In genomic region chr11:26777276-26777939, GRCh38 we compare ENCODE assay signal across 23 cellular contexts. TPM values are rescaled to one million over a fixed set of nuclear protein-coding genes. Genes with fewer than 3 reads are reported as not detected.
DNase-seq lines count a peak whose midpoint lies in the region; ATAC-seq, FAIRE-seq and TF ChIP-seq lines count a peak whose summit lies in the region.
"Had no signal": no experiment of that assay in that cellular context is flagged by ENCODE, and none has a peak within 500 bp of the region (broad histone marks: within the 10 kb centered on the region; RNA-seq: fewer than 3 reads in every experiment).

No MANE protein-coding gene starts in this region.

- in situ Hi-C loops in GM23248 (cut with MboI): no loop called here

- 83 to 85% methylated on average over 7 of the region's 7 CpGs for WGBS in GM23248 (ENCODE audit: low coverage in 1 of 2, low lambda C conversion rate in 2 of 2, missing lambda C conversion rate in 2 of 2), 2 experiments
- WGBS in SK-N-SH (ENCODE audit: low lambda C conversion rate): 85% methylated on average over 7 of the region's 7 CpGs

- H3K9me2 ChIP-seq in GM23248 (ENCODE audit: insufficient read depth) (no peaks in the 10 kb centered on the region), SK-N-SH (no peaks in the 10 kb centered on the region)

- TF ChIP-seq CTCF in SK-N-SH (IDR thresholded peaks at IDR 0.05) (no peak), fibroblast of lung (conservative IDR thresholded peaks at IDR 0.05 in 1 of 2, IDR thresholded peaks at IDR 0.05 in 1 of 2; ENCODE audit: low read depth in 1 of 2, low read length in 2 of 2) (no peak), mucosa of descending colon (IDR thresholded peaks at IDR 0.05) (no peak)

- H3K79me2 ChIP-seq in GM23248 (ENCODE audit: insufficient read depth): no peaks in the 10 kb centered on the region
- no peaks in the 10 kb centered on the region for H3K79me2 ChIP-seq in SK-N-SH (ENCODE audit: insufficient read depth)
- no peaks in the 10 kb centered on the region for H3K79me2 ChIP-seq in fibroblast of lung (ENCODE audit: control insufficient read depth, insufficient read depth, low read length)

- H3K27ac ChIP-seq in GM23248 (peak overlapping the region; percentile 59), SK-N-SH (ENCODE audit: low read depth in 2 of 2, low read length in 1 of 2) (peak overlapping the region in 1 of 2 experiments; percentile 69; a peak in 2 of 4 replicates), fibroblast of lung (ENCODE audit: insufficient read depth, low read length) (no peak overlapping the region)
- H3K27ac ChIP-seq: stomach had no signal

- H3F3A ChIP-seq in GM23248 (ENCODE audit: insufficient read depth) (peaks cover 23% of the 10 kb centered on the region), SK-N-SH (replicated peaks; ENCODE audit: insufficient read depth) (peaks cover 27% of the 10 kb centered on the region)

- H4K20me1 ChIP-seq in GM23248 (ENCODE audit: insufficient read depth) (no peaks in the 10 kb centered on the region), SK-N-SH (ENCODE audit: insufficient read depth) (no peaks in the 10 kb centered on the region), fibroblast of lung (ENCODE audit: control insufficient read depth, extremely low read depth, insufficient read depth, low read length) (no peaks in the 10 kb centered on the region)

- no peak for TF ChIP-seq POLR2A in H54 (IDR thresholded peaks at IDR 0.05; ENCODE audit: low read depth, low read length)

- POLR2A ChIA-PET in SK-N-SH (lab: Yijun Ruan, JAX): no interaction called here

- CTCF ChIA-PET in SK-N-SH (lab: Yijun Ruan, JAX): interaction anchor here (0.6 to 0.9 kb wide), 2 partner anchors 382 to 552 kb away, joined by 3 to 4 read pairs; no protein-coding TSS in a partner anchor

- H3K9me3 ChIP-seq in GM23248 (ENCODE audit: low read depth): no peaks in the 10 kb centered on the region
- H3K9me3 ChIP-seq in SK-N-SH: no peaks in the 10 kb centered on the region
- no peaks in the 10 kb centered on the region for H3K9me3 ChIP-seq in fibroblast of lung (ENCODE audit: control insufficient read depth, insufficient read depth, low read depth, low read length)
- H3K9me3 ChIP-seq in mucosa of descending colon: no peaks in the 10 kb centered on the region
- H3K9me3 ChIP-seq: stomach had no signal

- H3K36me3 ChIP-seq in GM23248 (ENCODE audit: low read depth): no peaks in the 10 kb centered on the region
- no peaks in the 10 kb centered on the region for H3K36me3 ChIP-seq in SK-N-SH (replicated peaks in 1 of 2; ENCODE audit: control insufficient read depth in 1 of 2, insufficient read depth in 2 of 2, low read length in 1 of 2)
- H3K36me3 ChIP-seq in fibroblast of lung (ENCODE audit: control insufficient read depth, insufficient read depth, low read length): no peaks in the 10 kb centered on the region
- no peaks in the 10 kb centered on the region for H3K36me3 ChIP-seq in mucosa of descending colon (ENCODE audit: low read depth)
- H3K36me3 ChIP-seq: stomach had no signal

- TF ChIP-seq RAD21 in SK-N-SH (IDR thresholded peaks at IDR 0.05; ENCODE audit: low read length): no peak

- no peak for DNase-seq in GM23248
- DNase-seq in SK-N-SH: no peak
- DNase-seq in fibroblast of lung (ENCODE audit: low read depth in 2 of 2): peak in 1 of 2 donors; percentile 66
- peak; percentile 20 for DNase-seq in renal cortical epithelial cell (ENCODE audit: low read depth)
- no peak for DNase-seq in H54 (ENCODE audit: insufficient read length, low spot score)
- no peak for DNase-seq in mucosa of descending colon
- DNase-seq: activated B cell treated with CpG ODN at 0.5 μM for 24 hours; activated T-cell treated with anti-CD3 and anti-CD28 coated beads, Interleukin-2, amount 50 U/mL, for 72 hours; AML-193; COR-L47; effector memory CD4-positive, alpha-beta T cell; hypothalamus; MM.1S; NCI-H187; NCI-H345; SIG-M5; stimulated activated CD4-positive, alpha-beta T cell treated with anti-CD3 and anti-CD28 coated beads, Interleukin-2, amount 100 ng/mL, for 24 hours; stomach had no signal

- H3K9ac ChIP-seq in GM23248: peak overlapping the region; percentile 22
- H3K9ac ChIP-seq in SK-N-SH: peak overlapping the region; percentile 7; the same call in 1 of the 2 replicates
- no peak overlapping the region for H3K9ac ChIP-seq in fibroblast of lung (ENCODE audit: insufficient read depth, low read length)

- H3K4me2 ChIP-seq in GM23248 (ENCODE audit: unreplicated experiment) (peak overlapping the region; percentile 60), SK-N-SH (peak overlapping the region; percentile 45), fibroblast of lung (ENCODE audit: extremely low read depth, insufficient read depth, low read length) (peak overlapping the region; percentile 55)

- peak overlapping the region; percentile 44 for H3K4me3 ChIP-seq in GM23248
- no peak overlapping the region for H3K4me3 ChIP-seq in SK-N-SH (ENCODE audit: low read depth in 2 of 2, low read length in 1 of 2)
- no peak overlapping the region for H3K4me3 ChIP-seq in fibroblast of lung (replicated peaks in 1 of 4; ENCODE audit: control extremely low read depth in 1 of 4, insufficient read depth in 1 of 4, low read depth in 3 of 4, low read length in 4 of 4)
- no peak overlapping the region for H3K4me3 ChIP-seq in mucosa of descending colon
- H3K4me3 ChIP-seq: stomach had no signal

- ATAC-seq in mucosa of descending colon (no peak), HG03135 (IDR thresholded peaks at IDR 0.05; ENCODE audit: unreplicated experiment) (no peak)
- ATAC-seq: activated T-cell treated with anti-CD3 and anti-CD28 coated beads, Interleukin-2, amount 50 U/mL, for 72 hours had no signal

- FAIRE-seq in H54 (lab: Jason Lieb, UNC): no peak

- intact Hi-C loops in mucosa of descending colon (cut with DNase I, micrococcal nuclease): no loop called here

- H3K27me3 ChIP-seq in GM23248 (replicated peaks; ENCODE audit: insufficient read depth) (no peaks in the 10 kb centered on the region), SK-N-SH (ENCODE audit: insufficient read depth) (no peaks in the 10 kb centered on the region), fibroblast of lung (ENCODE audit: control insufficient read depth, insufficient read depth, low read length) (no peaks in the 10 kb centered on the region)
- H3K27me3 ChIP-seq: stomach had no signal

- H2AFZ ChIP-seq in GM23248 (0 out of 2 replicates have a peak overlapping the region, but pooled peaks have one; percentile 4), SK-N-SH (ENCODE audit: low read depth) (peak overlapping the region; percentile 68; the same call in 1 of the 2 replicates), fibroblast of lung (ENCODE audit: low read length) (peak overlapping the region; percentile 47)

- no peak for TF ChIP-seq EP300 in SK-N-SH (IDR thresholded peaks at IDR 0.05; ENCODE audit: borderline replicate concordance in 1 of 2, low read depth in 1 of 2, low read length in 1 of 2)

- H3K4me1 ChIP-seq in GM23248 (ENCODE audit: insufficient read depth): peaks cover 20% of the 10 kb centered on the region
- H3K4me1 ChIP-seq in SK-N-SH (ENCODE audit: control insufficient read depth in 1 of 2, insufficient read depth in 2 of 2, low read depth in 1 of 2, low read length in 1 of 2): peaks cover 0 to 37% of the 10 kb centered on the region in 2 experiments; a peak in 3 of 4 replicates
- H3K4me1 ChIP-seq in fibroblast of lung (ENCODE audit: control insufficient read depth, extremely low read depth, insufficient read depth, low read length): peaks cover 5% of the 10 kb centered on the region
- no peaks in the 10 kb centered on the region for H3K4me1 ChIP-seq in mucosa of descending colon (ENCODE audit: low read depth)

TF ChIP-seq in SK-N-SH, 30 proteins besides CTCF, POLR2A, EP300 and RAD21:
- TF ChIP-seq FOXM1 (IDR thresholded peaks at IDR 0.05; ENCODE audit: low read depth): no peak
- no peak for TF ChIP-seq ELF1 (IDR thresholded peaks at IDR 0.05)
- no peak for TF ChIP-seq TCF12 (IDR thresholded peaks at IDR 0.05)
- no peak for TF ChIP-seq POLR2AphosphoS5 (IDR thresholded peaks at IDR 0.05; ENCODE audit: low read depth, low read length)
- TF ChIP-seq MEF2A (IDR thresholded peaks at IDR 0.05; ENCODE audit: borderline replicate concordance, low read depth): no peak
- no peak for TF ChIP-seq YY1 (IDR thresholded peaks at IDR 0.05; ENCODE audit: low read depth)
- TF ChIP-seq SMC3 (IDR thresholded peaks at IDR 0.05; ENCODE audit: low read depth, low read length): no peak
- TF ChIP-seq JUND (IDR thresholded peaks at IDR 0.05): no peak
- no peak for TF ChIP-seq CHD2 (IDR thresholded peaks at IDR 0.05; ENCODE audit: low read length, partially characterized antibody)
- no peak for TF ChIP-seq RXRA (IDR thresholded peaks at IDR 0.05; ENCODE audit: borderline replicate concordance, low read depth)

RNA-seq across cellular contexts. Expression of gene SLC5A12, which starts 55.5 kb away (rescaled TPM):
- total RNA-seq in GM23248 (2014; rRNA removed; shearing (Covaris generic)): 0.43 TPM in 1 of 2 replicates, not detected in the other
- polyA plus RNA-seq in GM23248 (2016; fragmentation: Nextera tagmentation; extraction: Ambion mirVana): 0.03 and 0.24 TPM in 2 replicates
- polyA plus RNA-seq in SK-N-SH (2012; rRNA removed): 0.03 and 0.13 TPM in 2 replicates
- polyA plus RNA-seq in SK-N-SH (2012; cell fraction: cytosol; rRNA removed): under 0.01 and 0.04 TPM in 2 replicates
- 0.13 and 0.14 TPM in 2 replicates for polyA plus RNA-seq in SK-N-SH (2012; cell fraction: nucleus; rRNA removed)
- total RNA-seq in fibroblast of lung: under 0.01 TPM in 1 of 2 replicates, not detected in the other
- polyA plus RNA-seq in fibroblast of lung: 0.03 TPM in 1 of 2 replicates, not detected in the other
- 0.02 TPM in 1 of 2 replicates, not detected in the other for polyA plus RNA-seq in fibroblast of lung (2012)
- not detected in 2 replicates for polyA minus RNA-seq in fibroblast of lung (ENCODE audit: low replicate concordance)
- total RNA-seq in renal cortical epithelial cell: under 0.01 and 0.10 TPM in 2 replicates
- under 1 TPM; 0.13 to 0.58 (median 0.22) TPM for total RNA-seq in mucosa of descending colon
- total RNA-seq: activated B cell treated with CpG ODN at 0.5 μM for 24 hours; activated T-cell treated with anti-CD3 and anti-CD28 coated beads, Interleukin-2, amount 50 U/mL, for 72 hours; H4; T-helper 2 cell treated with Interferon-gamma antibody and Interleukin-4, amounts not matched to agents 100 ng/mL and 5 ng/mL, for 36 hours had no signal
- polyA plus RNA-seq: keratinocyte, stomach, urinary bladder had no signal

Comparison
In these comparisons a context has a peak if more than half of its experiments do, and no peak if none do; other contexts are left out.
1. H2AFZ ChIP-seq: peak in every context shown above with its lines; median percentile 68 in SK-N-SH; 47 in fibroblast of lung; 4 in GM23248.